8 cellular contexts compared by ENCODE assay signal in the genomic region with DNA sequence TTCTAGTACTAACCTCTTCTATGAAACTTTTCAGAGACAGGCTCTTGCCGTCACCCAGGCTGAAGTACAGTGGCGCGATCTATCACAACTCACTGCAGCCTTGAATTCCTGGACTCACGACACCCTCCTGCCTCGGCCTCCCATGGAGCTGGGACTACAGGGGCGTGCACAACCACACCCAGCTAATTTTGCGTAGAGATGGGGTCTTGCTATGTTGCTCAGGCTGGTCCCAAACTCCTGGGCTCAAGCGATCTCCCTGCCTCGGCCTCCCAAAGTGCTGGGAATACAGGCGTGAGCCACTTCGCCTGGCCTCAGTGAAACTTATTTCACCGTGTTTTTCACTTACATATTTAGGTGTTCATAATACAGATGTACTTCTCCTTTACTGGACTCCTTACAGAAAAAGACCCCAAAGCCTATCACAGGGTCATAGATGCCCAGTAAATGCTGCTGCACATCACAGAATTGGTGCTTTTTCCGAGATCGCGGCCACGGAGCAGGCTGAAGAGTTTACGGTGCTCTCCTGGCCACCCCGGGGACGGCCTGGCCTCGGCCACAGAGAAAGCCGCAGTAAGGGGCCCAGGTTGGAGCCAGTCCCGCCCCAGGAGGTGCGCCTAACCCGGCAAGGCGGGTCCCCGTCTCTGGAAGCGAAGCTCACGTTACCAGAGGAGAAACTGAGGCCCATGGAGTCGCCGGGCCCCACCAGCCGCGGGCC. TPM values are rescaled to one million over a fixed set of nuclear protein-coding genes. Genes with fewer than 3 reads are reported as not detected.
DNase-seq lines count a peak whose midpoint lies in the region; ATAC-seq and TF ChIP-seq lines count a peak whose summit lies in the region.

No MANE protein-coding gene starts in this region.

- TF ChIP-seq CTCF in fibroblast of lung (conservative IDR thresholded peaks at IDR 0.05 in 1 of 2, IDR thresholded peaks at IDR 0.05 in 1 of 2; ENCODE audit: low read depth in 1 of 2, low read length in 2 of 2) (no peak), ovary (IDR thresholded peaks at IDR 0.05) (no peak)

- H4K20me1 ChIP-seq in fibroblast of lung (ENCODE audit: control insufficient read depth, extremely low read depth, insufficient read depth, low read length): no peaks in the 10 kb centered on the region

- peak overlapping the region; percentile 94 for H3K9ac ChIP-seq in fibroblast of lung (ENCODE audit: insufficient read depth, low read length)

- DNase-seq in fibroblast of lung (ENCODE audit: low read depth in 2 of 2) (no peak), ovary (no peak), GM19238 (ENCODE audit: insufficient read length, low spot score) (no peak), GM19240 (ENCODE audit: insufficient read length, low spot score) (no peak)
- DNase-seq in stimulated activated naive CD4-positive, alpha-beta T cell treated with Interleukin-2 at 50 U/mL for 16 hours (lab: John Stamatoyannopoulos, UW): no peak

- peak overlapping the region; percentile 92 for H3K27ac ChIP-seq in fibroblast of lung (ENCODE audit: insufficient read depth, low read length)
- H3K27ac ChIP-seq in ovary: peak overlapping the region; percentile 80 to 88

- peaks cover 30% of the 10 kb centered on the region for H3K79me2 ChIP-seq in fibroblast of lung (ENCODE audit: control insufficient read depth, insufficient read depth, low read length)

- ATAC-seq in GM18858 (IDR thresholded peaks at IDR 0.05; ENCODE audit: unreplicated experiment) (peak; percentile 1), HG02885 (IDR thresholded peaks at IDR 0.05; ENCODE audit: poor library complexity, unreplicated experiment) (peak; percentile 23), SK-N-SH treated with all-trans-retinoic acid at 6 μM for 48 hours (peak; percentile 37)

- WGBS in ovary, 3 donors: 4 to 6% (median 5%) methylated on average over 25 to 32 of the region's 32 CpGs

- no peak for TF ChIP-seq EP300 in ovary (IDR thresholded peaks at IDR 0.05)

- H3K27me3 ChIP-seq in fibroblast of lung (ENCODE audit: control insufficient read depth, insufficient read depth, low read length) (no peaks in the 10 kb centered on the region), ovary (no peaks in the 10 kb centered on the region)

- intact Hi-C loops in ovary (cut with DNase I): loop anchor here in 1 of 4 donors (10.0 kb wide), 1 partner anchor 53 kb away; a partner anchor contains a TSS

- H3K9me3 ChIP-seq in fibroblast of lung (ENCODE audit: control insufficient read depth, insufficient read depth, low read depth, low read length): no peaks in the 10 kb centered on the region
- no peaks in the 10 kb centered on the region for H3K9me3 ChIP-seq in ovary

- TF ChIP-seq POLR2A in ovary (IDR thresholded peaks at IDR 0.05): no peak

- H3K4me2 ChIP-seq in fibroblast of lung (ENCODE audit: extremely low read depth, insufficient read depth, low read length): peak overlapping the region; percentile 92

- H3K4me1 ChIP-seq in fibroblast of lung (ENCODE audit: control insufficient read depth, extremely low read depth, insufficient read depth, low read length): peaks cover 10% of the 10 kb centered on the region
- peaks cover 10% of the 10 kb centered on the region for H3K4me1 ChIP-seq in ovary (ENCODE audit: insufficient read depth)

- H3K36me3 ChIP-seq in fibroblast of lung (ENCODE audit: control insufficient read depth, insufficient read depth, low read length) (peaks cover 17% of the 10 kb centered on the region), ovary (no peaks in the 10 kb centered on the region)

- H2AFZ ChIP-seq in fibroblast of lung (ENCODE audit: low read length): peak overlapping the region; percentile 41

- peak overlapping the region; percentile 80 to 99 (median 94) for H3K4me3 ChIP-seq in fibroblast of lung (replicated peaks in 1 of 4; ENCODE audit: control extremely low read depth in 1 of 4, insufficient read depth in 1 of 4, low read depth in 3 of 4, low read length in 4 of 4)
- H3K4me3 ChIP-seq in ovary: peak overlapping the region; percentile 89

TF ChIP-seq in SK-N-SH treated with all-trans-retinoic acid at 6 μM for 48 hours, 23 proteins besides CTCF, POLR2A, EP300 and RAD21:
- no peak for TF ChIP-seq GLIS3 (CRISPR knock-in tag; IDR thresholded peaks at IDR 0.05)
- 0 out of 2 replicates have a peak, but pooled peaks have one; percentile 24 for TF ChIP-seq ZFP3 (CRISPR knock-in tag; IDR thresholded peaks at IDR 0.05)
- TF ChIP-seq ZNF565 (CRISPR knock-in tag; conservative IDR thresholded peaks at IDR 0.05; ENCODE audit: low read depth): no peak
- TF ChIP-seq BACH2 (CRISPR knock-in tag; IDR thresholded peaks at IDR 0.05; ENCODE audit: borderline replicate concordance): no peak
TF ChIP-seq in SK-N-SH treated with all-trans-retinoic acid at 6 μM for 48 hours: peak in this region for 1.

RNA-seq across cellular contexts. Expression of a gene that starts 0.6 kb away (rescaled TPM):
- total RNA-seq in fibroblast of lung (58.6 and 83.2 TPM in 2 replicates), ovary (10 to 100 TPM; 32.7 to 47.3 (median 42.5) TPM)
- polyA plus RNA-seq in fibroblast of lung (40.1 and 45.4 TPM in 2 replicates), ovary (10 to 100 TPM; 26.6 to 28.9 TPM)
- 37.0 and 38.9 TPM in 2 replicates for polyA plus RNA-seq in fibroblast of lung (2012)
- polyA minus RNA-seq in fibroblast of lung (ENCODE audit: low replicate concordance): 131 and 144 TPM in 2 replicates

RNA-seq across cellular contexts. Expression of a gene that starts 20.3 kb away (rescaled TPM):
- total RNA-seq in fibroblast of lung (20.0 and 26.9 TPM in 2 replicates), ovary (10 to 100 TPM; 29.5 to 52.4 (median 34.0) TPM)
- polyA plus RNA-seq in fibroblast of lung (53.9 and 63.2 TPM in 2 replicates), ovary (10 to 100 TPM; 31.8 to 44.8 TPM)
- 49.8 and 55.1 TPM in 2 replicates for polyA plus RNA-seq in fibroblast of lung (2012)
- polyA minus RNA-seq in fibroblast of lung (ENCODE audit: low replicate concordance): 51.1 and 58.3 TPM in 2 replicates

RNA-seq across cellular contexts. Expression of a gene that starts 46.5 kb away (rescaled TPM):
- total RNA-seq in fibroblast of lung: 0.51 TPM in 1 of 2 replicates, not detected in the other
- not detected in 2 replicates for polyA plus RNA-seq in fibroblast of lung
- not detected in 2 replicates for polyA plus RNA-seq in fibroblast of lung (2012)
- polyA minus RNA-seq in fibroblast of lung (ENCODE audit: low replicate concordance): not detected in 2 replicates
- total RNA-seq in ovary: 10 to 100 TPM in 2 of 7 donors, 1 to 10 TPM in 4, under 1 TPM in 1; 0.71 to 49.6 (median 5.4) TPM
- polyA plus RNA-seq in ovary: under 1 TPM; 0.27 to 0.71 TPM

RNA-seq across cellular contexts. Expression of a gene that starts 55.7 kb away (rescaled TPM):
- total RNA-seq in fibroblast of lung (60.1 and 68.9 TPM in 2 replicates), ovary (10 to 100 TPM; 37.6 to 89.7 (median 63.3) TPM)
- polyA plus RNA-seq in fibroblast of lung (30.5 and 41.5 TPM in 2 replicates), ovary (10 to 100 TPM; 33.4 to 54.6 TPM)
- polyA plus RNA-seq in fibroblast of lung (2012): 37.7 and 48.6 TPM in 2 replicates
- 20.0 and 40.1 TPM in 2 replicates for polyA minus RNA-seq in fibroblast of lung (ENCODE audit: low replicate concordance)
